In the genomic region with DNA sequence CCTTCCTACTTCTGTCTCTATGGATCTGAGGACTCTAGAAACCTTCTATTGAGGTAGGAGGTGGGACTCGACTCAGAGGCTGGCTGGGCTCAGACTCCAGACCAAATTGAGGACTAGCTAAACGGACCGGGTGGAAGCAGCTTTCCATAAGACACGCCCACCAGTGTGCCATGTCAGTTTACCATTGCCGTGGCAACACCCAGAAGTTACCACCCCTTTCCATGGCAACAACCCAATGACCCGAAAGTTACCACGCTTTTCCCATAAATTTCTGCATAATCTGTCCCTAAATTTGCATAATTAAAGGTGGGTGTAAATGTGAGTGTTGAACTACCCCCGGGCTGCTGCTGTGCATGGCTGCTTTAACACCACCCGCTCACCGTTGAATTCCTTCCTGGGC, we compare ENCODE assay signal across 1 cellular context.
TF ChIP-seq lines count a peak whose summit lies in the region.

No MANE protein-coding gene starts in this region.

TF ChIP-seq in K562, 482 proteins besides CTCF, POLR2A, EP300 and RAD21 (continued from another document):
- TF ChIP-seq HINFP (tag; conservative IDR thresholded peaks at IDR 0.05; ENCODE audit: low read depth), result 0 out of 2 replicates have a peak, but pooled peaks have one; percentile 16
- TF ChIP-seq KAT7 (CRISPR knock-in tag; IDR thresholded peaks at IDR 0.05; ENCODE audit: borderline replicate concordance), result no peak
- no peak for TF ChIP-seq ZNF217 (CRISPR knock-in tag; IDR thresholded peaks at IDR 0.05)
- TF ChIP-seq RFX1 (IDR thresholded peaks at IDR 0.05), result peak; percentile 57; the same call in 1 of the 2 replicates
TF ChIP-seq in K562: peak in this region for 2.
